In the genomic region with DNA sequence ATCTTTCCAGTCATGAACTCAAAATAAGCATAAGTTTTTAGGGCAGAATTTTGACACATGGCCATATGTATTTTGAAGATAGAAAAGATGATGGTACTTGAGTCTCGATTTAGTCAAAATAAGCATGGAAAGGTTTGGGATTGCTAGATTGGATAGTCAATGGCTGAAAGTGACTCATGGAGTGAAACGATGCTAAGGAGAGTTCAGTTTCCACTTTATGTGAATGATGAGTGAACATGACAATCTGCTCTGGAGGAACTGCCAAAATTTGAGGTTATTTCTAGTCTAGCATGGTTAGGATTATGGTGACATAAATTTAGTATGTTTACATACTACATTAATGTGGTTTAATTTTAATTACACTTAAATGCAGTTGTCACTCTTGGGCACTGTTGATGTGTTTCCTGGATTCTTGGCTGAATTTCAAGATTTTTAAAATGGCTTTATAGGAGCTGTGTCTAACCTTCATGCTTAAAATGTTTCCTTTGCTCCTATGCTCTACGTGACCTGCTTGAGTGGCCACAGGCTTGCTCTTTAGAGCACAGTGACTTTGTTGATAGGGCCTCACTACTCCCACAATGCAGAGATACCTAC, we compare ENCODE assay signal across 1 cellular context.
A peak's percentile ranks its signal among the peaks of the same experiment; 100 is the strongest.
TF ChIP-seq lines count a peak whose summit lies in the region.

No MANE protein-coding gene starts in this region.

TF ChIP-seq in SK-N-SH treated with all-trans-retinoic acid at 6 μM for 48 hours, 23 proteins besides CTCF, POLR2A, EP300 and RAD21 (continued from another document):
- TF ChIP-seq ESRRG (CRISPR knock-in tag; IDR thresholded peaks at IDR 0.05) (peak; percentile 61; the same call in 1 of the 2 replicates), ZNF70 (CRISPR knock-in tag; IDR thresholded peaks at IDR 0.05) (no peak)
- TF ChIP-seq, protein P1, sequence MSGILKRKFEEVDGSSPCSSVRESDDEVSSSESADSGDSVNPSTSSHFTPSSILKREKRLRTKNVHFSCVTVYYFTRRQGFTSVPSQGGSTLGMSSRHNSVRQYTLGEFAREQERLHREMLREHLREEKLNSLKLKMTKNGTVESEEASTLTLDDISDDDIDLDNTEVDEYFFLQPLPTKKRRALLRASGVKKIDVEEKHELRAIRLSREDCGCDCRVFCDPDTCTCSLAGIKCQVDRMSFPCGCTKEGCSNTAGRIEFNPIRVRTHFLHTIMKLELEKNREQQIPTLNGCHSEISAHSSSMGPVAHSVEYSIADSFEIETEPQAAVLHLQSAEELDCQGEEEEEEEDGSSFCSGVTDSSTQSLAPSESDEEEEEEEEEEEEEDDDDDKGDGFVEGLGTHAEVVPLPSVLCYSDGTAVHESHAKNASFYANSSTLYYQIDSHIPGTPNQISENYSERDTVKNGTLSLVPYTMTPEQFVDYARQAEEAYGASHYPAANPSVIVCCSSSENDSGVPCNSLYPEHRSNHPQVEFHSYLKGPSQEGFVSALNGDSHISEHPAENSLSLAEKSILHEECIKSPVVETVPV (CRISPR knock-in tag; IDR thresholded peaks at IDR 0.05): no peak; the same call in 1 of the 2 replicates
